15 cellular contexts compared by ENCODE assay signal in the genomic region with DNA sequence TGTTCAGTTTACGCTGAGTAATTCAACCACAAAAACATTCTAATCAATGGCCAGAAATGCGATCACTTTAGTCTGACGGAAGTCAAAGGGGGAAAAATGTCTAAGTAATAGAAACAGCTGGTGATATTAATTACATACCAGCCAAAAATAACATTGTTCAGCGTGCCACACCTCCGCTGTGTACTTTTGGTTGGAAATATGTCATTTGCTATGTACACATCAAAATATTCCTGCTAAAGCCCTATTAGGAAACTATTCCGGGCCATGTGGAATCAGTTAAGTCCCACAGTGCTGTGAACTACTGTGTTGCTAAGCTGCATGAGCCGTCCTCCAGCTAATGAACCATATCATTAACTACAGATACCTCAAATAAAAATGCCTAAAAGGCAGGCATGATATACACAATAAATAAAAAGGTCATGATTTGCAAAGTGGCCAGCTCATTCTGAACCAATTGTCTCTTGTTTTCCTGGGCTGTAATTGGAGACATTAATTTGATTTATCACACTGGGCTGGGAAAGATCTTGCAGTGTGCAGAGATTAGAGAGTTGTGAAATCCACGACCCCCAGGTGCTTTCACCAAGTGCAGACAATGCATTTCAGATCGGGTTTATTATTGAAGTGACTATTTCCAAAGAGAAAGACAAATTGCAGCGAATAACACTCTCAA.
DNase-seq lines count a peak whose midpoint lies in the region; FAIRE-seq and TF ChIP-seq lines count a peak whose summit lies in the region.
"Had no signal": no experiment of that assay in that cellular context is flagged by ENCODE, and none has a peak within 500 bp of the region (broad histone marks: within the 10 kb centered on the region; RNA-seq: fewer than 3 reads in every experiment).

No MANE protein-coding gene starts in this region.

- H3K27ac ChIP-seq in mammary epithelial cell (ENCODE audit: insufficient read depth, low read depth, low read length) (no peak overlapping the region), thyroid gland (no peak overlapping the region)

- H3K27me3 ChIP-seq in mammary epithelial cell (ENCODE audit: insufficient read depth, low read length): no peaks in the 10 kb centered on the region
- H3K27me3 ChIP-seq in thyroid gland: no peaks in the 10 kb centered on the region
- H3K27me3 ChIP-seq: uterus had no signal

- H3K27me3 Mint-ChIP-seq in MCF 10A (ENCODE audit: insufficient read depth, unreplicated experiment) (no peaks in the 10 kb centered on the region), type B pancreatic cell (peaks cover 20% of the 10 kb centered on the region)

- WGBS in mammary epithelial cell (ENCODE audit: low coverage, missing lambda C conversion rate): 47% methylated on average over 9 of the region's 10 CpGs
- WGBS in thyroid gland, 2 donors: 56 to 58% methylated on average over 10 of the region's 10 CpGs

- H3K4me3 ChIP-seq in mammary epithelial cell (replicated peaks in 1 of 3; ENCODE audit: insufficient read depth in 1 of 3, low read depth in 2 of 3, low read length in 3 of 3): no peak overlapping the region
- H3K4me3 ChIP-seq in thyroid gland (replicated peaks in 1 of 3): no peak overlapping the region
- H3K4me3 ChIP-seq: uterus had no signal

- H2AFZ ChIP-seq in mammary epithelial cell (ENCODE audit: low read depth, low read length): no peak overlapping the region

- no peaks in the 10 kb centered on the region for H3K79me2 ChIP-seq in mammary epithelial cell (ENCODE audit: insufficient read depth, low read length)

- intact Hi-C loops in MCF 10A (cut with micrococcal nuclease) (no loop called here), mammary epithelial cell (cut with micrococcal nuclease) (no loop called here), thyroid gland (cut with DNase I) (no loop called here)

- no peak for FAIRE-seq in GM12891 (lab: Jason Lieb, UNC)

- H3K9ac ChIP-seq in mammary epithelial cell (ENCODE audit: insufficient read depth, low read length): no peak overlapping the region

- POLR2A ChIA-PET in MCF 10A (lab: Yijun Ruan, JAX): no interaction called here

- H3K4me3 Mint-ChIP-seq in MCF 10A (ENCODE audit: unreplicated experiment) (no peak overlapping the region), type B pancreatic cell (peak overlapping the region; percentile 48)

- dilution Hi-C loops in mammary epithelial cell (cut with HindIII; ENCODE audit: low sequenced_read_pairs): no loop called here

- H3K4me1 ChIP-seq in mammary epithelial cell (ENCODE audit: insufficient read depth, low read length) (no peaks in the 10 kb centered on the region), thyroid gland (no peaks in the 10 kb centered on the region)
- H3K4me1 ChIP-seq: uterus had no signal

- H3K4me1 Mint-ChIP-seq in MCF 10A (ENCODE audit: insufficient read depth, unreplicated experiment) (peaks cover 17% of the 10 kb centered on the region), type B pancreatic cell (ENCODE audit: unreplicated experiment) (peaks cover 31% of the 10 kb centered on the region)

- no peak for TF ChIP-seq CTCF in MCF 10A (IDR thresholded peaks at IDR 0.05; ENCODE audit: unreplicated experiment)
- no peak for TF ChIP-seq CTCF in mammary epithelial cell (conservative IDR thresholded peaks at IDR 0.05 in 1 of 2, IDR thresholded peaks at IDR 0.05 in 1 of 2; ENCODE audit: extremely low read depth in 1 of 2, insufficient read depth in 1 of 2, low read depth in 1 of 2, low read length in 2 of 2)
- no peak for TF ChIP-seq CTCF in type B pancreatic cell (conservative IDR thresholded peaks at IDR 0.05)
- no peak for TF ChIP-seq CTCF in GM13976 (IDR thresholded peaks at IDR 0.05; ENCODE audit: borderline replicate concordance, control extremely low read depth, extremely low read depth, insufficient read depth, missing control alignments)
- no peak for TF ChIP-seq CTCF in thyroid gland (IDR thresholded peaks at IDR 0.05)

- TF ChIP-seq POLR2A in GM12891 (IDR thresholded peaks at IDR 0.05; ENCODE audit: low read depth, low read length) (no peak), thyroid gland (IDR thresholded peaks at IDR 0.05) (no peak)

- peak overlapping the region; percentile 52 for H3K27ac Mint-ChIP-seq in MCF 10A (ENCODE audit: low read depth, unreplicated experiment)
- no peak overlapping the region for H3K27ac Mint-ChIP-seq in type B pancreatic cell

- DNase-seq in MCF 10A (ENCODE audit: unreplicated experiment) (peak; percentile 55), mammary epithelial cell (no peak), fibroblast of peridontal ligament (ENCODE audit: extremely low read depth) (peak; percentile 69), type B pancreatic cell (ENCODE audit: extremely low spot score, unreplicated experiment) (no peak), GM13976 (ENCODE audit: low spot score) (no peak), GM12891 (ENCODE audit: insufficient read length, low spot score) (no peak), thyroid gland (no peak)
- DNase-seq: activated CD4-positive, alpha-beta T cell treated with anti-CD3 and anti-CD28 coated beads for 4 hours; activated effector memory CD4-positive, alpha-beta T cell treated with anti-CD3 and anti-CD28 coated beads, Interleukin-2, amount 50 U/mL, for 16 hours; cerebellar nuclear complex; left colon; T-helper 1 cell had no signal

- H3K4me2 ChIP-seq in mammary epithelial cell (ENCODE audit: insufficient read depth, low read depth, low read length): no peak overlapping the region

- H3K9me3 Mint-ChIP-seq in MCF 10A (ENCODE audit: unreplicated experiment): no peaks in the 10 kb centered on the region
- H3K9me3 Mint-ChIP-seq in type B pancreatic cell: no peaks in the 10 kb centered on the region
- H3K9me3 Mint-ChIP-seq: nephron had no signal

- in situ Hi-C loops in mammary epithelial cell (cut with MboI; ENCODE audit: low sequenced_read_pairs in 2 of 2) (no loop called here), GM13976 (cut with MboI; ENCODE audit: low sequenced_read_pairs, unreplicated experiment) (no loop called here)

- H3K9me3 ChIP-seq in mammary epithelial cell (replicated peaks; ENCODE audit: insufficient read depth, low read length) (no peaks in the 10 kb centered on the region), thyroid gland (no peaks in the 10 kb centered on the region)
- H3K9me3 ChIP-seq: uterus had no signal

- CTCF ChIA-PET in MCF 10A (lab: Yijun Ruan, JAX): interaction anchor here (0.7 to 0.9 kb wide), 2 partner anchors 27 to 43 kb away, joined by 3 read pairs; no protein-coding TSS in a partner anchor
- CTCF ChIA-PET in mammary epithelial cell (lab: Charles Lee; ENCODE audit: low non-redundant PET): no interaction called here

- H3K36me3 ChIP-seq in mammary epithelial cell (ENCODE audit: insufficient read depth, low read length) (no peaks in the 10 kb centered on the region), thyroid gland (no peaks in the 10 kb centered on the region)
- H3K36me3 ChIP-seq: uterus had no signal

- H3K36me3 Mint-ChIP-seq in MCF 10A (ENCODE audit: insufficient read depth, unreplicated experiment): peaks cover 6% of the 10 kb centered on the region
- no peaks in the 10 kb centered on the region for H3K36me3 Mint-ChIP-seq in type B pancreatic cell

- BruUV-seq in MCF 10A (replicated peaks; lab: Mats Ljungman, UMichigan) (no TSS peak), mammary epithelial cell (replicated peaks; lab: Mats Ljungman, UMichigan) (no TSS peak)

- H4K20me1 ChIP-seq in mammary epithelial cell (ENCODE audit: insufficient read depth, low read length): no peaks in the 10 kb centered on the region

TF ChIP-seq in PFSK-1, 5 proteins besides CTCF, POLR2A, EP300 and RAD21:
- TF ChIP-seq FOXP2 (optimal IDR thresholded peaks at IDR 0.05; ENCODE audit: borderline replicate concordance, extremely low read depth, extremely low read length, insufficient read depth): no peak
- 0 out of 2 replicates have a peak, but pooled peaks have one; percentile 33 for TF ChIP-seq SIN3A (IDR thresholded peaks at IDR 0.05; ENCODE audit: borderline replicate concordance, insufficient read depth, low read length)
- no peak for TF ChIP-seq TAF1 (IDR thresholded peaks at IDR 0.05; ENCODE audit: borderline replicate concordance, insufficient read depth, low read length)

TF ChIP-seq in GM12891, 5 proteins besides CTCF, POLR2A, EP300 and RAD21:
- no peak for TF ChIP-seq SPI1 (IDR thresholded peaks at IDR 0.05; ENCODE audit: low read depth, low read length)
- no peak for TF ChIP-seq PAX5 (IDR thresholded peaks at IDR 0.05; ENCODE audit: insufficient read depth, low read length, severe bottlenecking)
- TF ChIP-seq POLR2AphosphoS5 (IDR thresholded peaks at IDR 0.05; ENCODE audit: low read depth, low read length): no peak
- no peak for TF ChIP-seq TAF1 (IDR thresholded peaks at IDR 0.05; ENCODE audit: low read depth, low read length)
- no peak for TF ChIP-seq POU2F2 (IDR thresholded peaks at IDR 0.05; ENCODE audit: low read depth, low read length)

Comparison
In these comparisons a context has a peak if more than half of its experiments do, and no peak if none do; other contexts are left out.
1. DNase-seq: peak in MCF 10A (single experiment) and fibroblast of peridontal ligament (single experiment); none in mammary epithelial cell (single experiment), type B pancreatic cell (single experiment), GM13976 (single experiment), GM12891 (single experiment) and thyroid gland (0 of 2).